ENCODE assay signal across 8 cellular contexts in the genomic region with DNA sequence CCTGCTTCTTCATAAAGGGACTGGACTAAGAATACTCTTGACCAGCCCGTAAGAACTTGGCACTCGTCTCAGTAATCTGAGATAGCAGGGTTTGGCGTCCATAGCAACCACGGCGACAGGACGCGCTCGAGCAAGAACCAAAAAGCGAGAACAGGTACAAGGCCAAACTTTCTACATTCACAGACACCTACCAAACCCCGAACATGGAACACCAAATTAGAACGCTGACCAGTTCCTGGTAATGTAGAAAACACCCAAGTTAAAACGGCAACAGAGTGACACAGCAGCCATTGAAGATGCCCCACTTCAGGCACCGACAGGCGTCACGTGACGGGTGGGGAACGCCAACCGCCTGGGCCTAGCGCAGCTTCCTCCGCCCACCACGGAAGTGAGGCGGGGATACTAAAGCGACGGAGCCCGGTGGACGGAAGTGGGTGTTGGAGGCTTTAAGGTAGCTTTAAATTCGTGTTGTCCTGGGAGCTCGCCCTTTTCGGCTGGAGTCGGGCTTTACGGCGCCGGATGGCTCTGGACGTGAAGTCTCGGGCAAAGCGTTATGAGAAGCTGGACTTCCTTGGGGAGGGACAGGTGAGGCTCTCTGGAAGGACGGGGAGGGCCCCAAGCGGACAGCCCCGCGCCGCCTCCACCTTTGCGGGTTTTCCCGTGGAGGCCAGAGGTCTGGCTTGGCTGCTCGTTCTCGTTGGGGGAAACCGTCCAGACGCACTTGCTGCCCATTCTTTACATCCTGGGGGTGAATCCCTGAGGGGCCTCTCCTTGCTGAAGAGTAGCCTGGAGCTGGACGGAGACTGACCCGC. TPM values are rescaled to one million over a fixed set of nuclear protein-coding genes. Genes with fewer than 3 reads are reported as not detected.
DNase-seq lines count a peak whose midpoint lies in the region; ATAC-seq, FAIRE-seq and TF ChIP-seq lines count a peak whose summit lies in the region.

A gene (plus strand): TSS at position 430 of the 812 bp plus-strand sequence. CDS start 90 bp downstream, at position 520.

- H3K27me3 Mint-ChIP-seq in astrocyte (ENCODE audit: low read depth, unreplicated experiment): no peaks in the 10 kb centered on the region

- H3K9me3 ChIP-seq in astrocyte (ENCODE audit: insufficient read depth, low read depth, low read length) (no peaks in the 10 kb centered on the region), aorta (ENCODE audit: control insufficient read depth, low read length) (no peaks in the 10 kb centered on the region)

- H3K4me1 ChIP-seq in astrocyte (ENCODE audit: insufficient read depth, low read length) (peaks cover 30% of the 10 kb centered on the region), rectal smooth muscle tissue (ENCODE audit: control insufficient read depth, insufficient read depth, low read length) (no peaks in the 10 kb centered on the region), aorta (ENCODE audit: control insufficient read depth in 1 of 2, insufficient read depth in 2 of 2, low read length in 2 of 2) (peaks cover 0 to 5% of the 10 kb centered on the region in 2 donors)

- H3K79me2 ChIP-seq in astrocyte (ENCODE audit: insufficient read depth, low read length): peaks cover 45% of the 10 kb centered on the region

- H3K36me3 Mint-ChIP-seq in astrocyte (ENCODE audit: low read depth, unreplicated experiment): peaks cover 7% of the 10 kb centered on the region

- no peak for TF ChIP-seq CTCF in astrocyte (IDR thresholded peaks at IDR 0.05; ENCODE audit: insufficient read depth, low read depth, low read length)

- peak; percentile 84 for TF ChIP-seq POLR2A in GM18505 (IDR thresholded peaks at IDR 0.05; ENCODE audit: borderline replicate concordance, extremely low read depth, insufficient read depth, insufficient read length)

- no peaks in the 10 kb centered on the region for H3K9me3 Mint-ChIP-seq in astrocyte (ENCODE audit: unreplicated experiment)

- H4K20me1 ChIP-seq in astrocyte (ENCODE audit: insufficient read depth, low read length): peaks cover 16% of the 10 kb centered on the region

- H3K4me1 Mint-ChIP-seq in astrocyte (ENCODE audit: low read depth, unreplicated experiment): peaks cover 21% of the 10 kb centered on the region

- H3K9ac ChIP-seq in astrocyte (ENCODE audit: low read length) (peak within 1 kb of the TSS; percentile 91), rectal smooth muscle tissue (ENCODE audit: low read length) (peak within 1 kb of the TSS; percentile 72)

- H3K4me3 Mint-ChIP-seq in astrocyte (ENCODE audit: unreplicated experiment): peak within 1 kb of the TSS; percentile 98

- H3K27me3 ChIP-seq in astrocyte (ENCODE audit: insufficient read depth, low read length) (no peaks in the 10 kb centered on the region), rectal smooth muscle tissue (ENCODE audit: control insufficient read depth, insufficient read depth, low read length) (no peaks in the 10 kb centered on the region), aorta (ENCODE audit: control insufficient read depth in 1 of 2, insufficient read depth in 2 of 2, low read length in 1 of 2) (no peaks in the 10 kb centered on the region)

- 0% methylated on average over 49 of the region's 49 CpGs for WGBS in aorta, 2 donors

- peak within 1 kb of the TSS; percentile 91 for H2AFZ ChIP-seq in astrocyte (ENCODE audit: low read depth, low read length)

- DNase-seq in NCI-H2029 (lab: John Stamatoyannopoulos, UW) (peak; percentile 94), T-helper 22 cell (ENCODE audit: low read depth) (peak; percentile 91), astrocyte (ENCODE audit: low read depth) (peak; percentile 87), hepatic stellate cell (ENCODE audit: low spot score) (peak; percentile 92), aorta (peak; percentile 97 to 98)

- intact Hi-C loops in aorta (cut with DNase I): loop anchor here (5.0 to 10.0 kb wide), 2 partner anchors 100 to 133 kb away; a partner anchor contains a TSS

- peak within 1 kb of the TSS; percentile 76 for H3K27ac ChIP-seq in astrocyte (ENCODE audit: low read depth, low read length)
- H3K27ac ChIP-seq in rectal smooth muscle tissue (ENCODE audit: low read depth, low read length): peak within 1 kb of the TSS; percentile 76
- H3K27ac ChIP-seq in aorta (ENCODE audit: low read depth in 1 of 2, low read length in 2 of 2): peak within 1 kb of the TSS in 1 of 2 donors; percentile 25

- H3K27ac Mint-ChIP-seq in astrocyte (ENCODE audit: unreplicated experiment): peak within 1 kb of the TSS; percentile 90

- peak; percentile 75 for FAIRE-seq in astrocyte (lab: Jason Lieb, UNC)

- peak within 1 kb of the TSS; percentile 82 for H3K4me2 ChIP-seq in astrocyte (ENCODE audit: low read length)

- H3K36me3 ChIP-seq in astrocyte (ENCODE audit: insufficient read depth, low read length) (peaks cover 9% of the 10 kb centered on the region), rectal smooth muscle tissue (ENCODE audit: control insufficient read depth, insufficient read depth, low read length) (peaks cover 2% of the 10 kb centered on the region), aorta (ENCODE audit: control insufficient read depth in 1 of 2, insufficient read depth in 2 of 2, low read length in 1 of 2) (no peaks in the 10 kb centered on the region)

- peak within 1 kb of the TSS; percentile 84 for H3K4me3 ChIP-seq in astrocyte (ENCODE audit: insufficient read depth, low read depth, low read length)
- H3K4me3 ChIP-seq in rectal smooth muscle tissue (ENCODE audit: low read length): peak within 1 kb of the TSS; percentile 97
- H3K4me3 ChIP-seq in aorta (ENCODE audit: low read length in 2 of 2): peak within 1 kb of the TSS; percentile 65 to 93

- ATAC-seq in GM18505 (IDR thresholded peaks at IDR 0.05; ENCODE audit: unreplicated experiment): peak; percentile 97
- peak; percentile 99 for ATAC-seq in HG02973 (IDR thresholded peaks at IDR 0.05; ENCODE audit: unreplicated experiment)
- ATAC-seq in aorta (ENCODE audit: low FRiP score): peak; percentile 99

RNA-seq across cellular contexts. Expression of the gene that starts here (rescaled TPM):
- total RNA-seq in astrocyte (53.6 and 58.3 TPM in 2 replicates), aorta (10 to 100 TPM; 22.0 to 22.7 TPM)
- 10 to 100 TPM; 15.8 to 23.9 TPM for polyA plus RNA-seq in aorta
